ENCODE assay signal across 8 cellular contexts in the genomic region with DNA sequence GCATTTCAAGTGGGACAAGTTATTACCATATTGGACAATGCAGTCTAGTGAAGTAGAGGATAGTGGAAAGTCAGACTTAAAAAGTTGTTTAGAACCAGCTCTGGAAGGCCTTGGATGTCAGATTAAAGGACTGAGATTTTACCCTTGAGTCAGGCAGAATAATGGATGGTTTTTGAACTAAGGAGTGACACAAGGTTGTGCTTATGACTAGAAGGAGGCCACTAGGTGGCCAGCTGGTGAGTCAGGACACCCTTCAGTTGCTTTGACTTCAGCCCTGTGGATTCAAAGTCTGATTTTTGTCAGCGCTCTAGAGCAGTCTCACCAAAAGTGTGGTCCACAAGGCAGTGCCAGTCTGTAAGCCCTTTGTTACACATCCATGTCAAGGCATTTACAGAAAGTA. TPM values are rescaled to one million over a fixed set of nuclear protein-coding genes. Genes with fewer than 3 reads are reported as not detected.
DNase-seq lines count a peak whose midpoint lies in the region; ATAC-seq, FAIRE-seq and TF ChIP-seq lines count a peak whose summit lies in the region.

No MANE protein-coding gene starts in this region.

- no peak overlapping the region for H2BK15ac ChIP-seq in IMR-90 (ENCODE audit: low read depth, low read length)

- no peaks in the 10 kb centered on the region for H3K9me3 ChIP-seq in IMR-90 (ENCODE audit: control insufficient read depth, insufficient read depth, low read length)
- H3K9me3 ChIP-seq in kidney (ENCODE audit: control insufficient read depth in 1 of 2, low read length in 2 of 2): no peaks in the 10 kb centered on the region
- H3K9me3 ChIP-seq in sigmoid colon: no peaks in the 10 kb centered on the region
- no peaks in the 10 kb centered on the region for H3K9me3 ChIP-seq in naive thymus-derived CD4-positive, alpha-beta T cell (ENCODE audit: control insufficient read depth in 2 of 3, low read length in 3 of 3)

- no peak overlapping the region for H2AK5ac ChIP-seq in IMR-90 (ENCODE audit: low read depth, low read length)

- H3K27me3 ChIP-seq in IMR-90 (ENCODE audit: control insufficient read depth, insufficient read depth, low read length) (no peaks in the 10 kb centered on the region), sigmoid colon (no peaks in the 10 kb centered on the region)
- H3K27me3 ChIP-seq in naive thymus-derived CD4-positive, alpha-beta T cell (ENCODE audit: control insufficient read depth in 2 of 2, insufficient read depth in 2 of 2, low read length in 2 of 2): no peaks in the 10 kb centered on the region

- peaks cover 0 to 15% (median 0%) of the 10 kb centered on the region in 11 donors for H3K9me3 Mint-ChIP-seq in naive thymus-derived CD4-positive, alpha-beta T cell

- H3K4me3 Mint-ChIP-seq in naive thymus-derived CD4-positive, alpha-beta T cell: peak overlapping the region in 2 of 10 donors; percentile 9 to 87

- no peak overlapping the region for H2AFZ ChIP-seq in IMR-90 (replicated peaks; ENCODE audit: low read length, poor library complexity)

- H3K56ac ChIP-seq in IMR-90 (ENCODE audit: extremely low read depth, insufficient read depth, low read length): no peak overlapping the region

- peaks cover 22 to 80% (median 58%) of the 10 kb centered on the region in 7 donors for H3K4me1 Mint-ChIP-seq in naive thymus-derived CD4-positive, alpha-beta T cell

- no peak for TF ChIP-seq EP300 in sigmoid colon (IDR thresholded peaks at IDR 0.05)

- TF ChIP-seq RAD21 in IMR-90 (IDR thresholded peaks at IDR 0.05; ENCODE audit: low read length): peak; percentile 26; the same call in 1 of the 2 replicates

- in situ Hi-C loops in IMR-90 (cut with MboI; ENCODE audit: low sequenced_read_pairs): no loop called here

- peak overlapping the region in 2 of 9 donors; percentile 32 to 71 for H3K27ac Mint-ChIP-seq in naive thymus-derived CD4-positive, alpha-beta T cell

- no peak overlapping the region for H3K18ac ChIP-seq in IMR-90 (ENCODE audit: low read depth, low read length)

- H2BK20ac ChIP-seq in IMR-90 (ENCODE audit: low read depth, low read length): no peak overlapping the region

- dilution Hi-C loops in IMR-90 (cut with HindIII; ENCODE audit: low sequenced_read_pairs, unreplicated experiment): no loop called here

- H3K27ac ChIP-seq in IMR-90 (ENCODE audit: insufficient read depth, low read length) (no peak overlapping the region), kidney (ENCODE audit: low read depth in 2 of 2, low read length in 2 of 2) (no peak overlapping the region), sigmoid colon (no peak overlapping the region)
- H3K27ac ChIP-seq in naive thymus-derived CD4-positive, alpha-beta T cell (ENCODE audit: low read depth, low read length): no peak overlapping the region

- CTCF ChIA-PET in IMR-90 (lab: Yijun Ruan, JAX): interaction anchor here (0.7 kb wide), 1 partner anchor 66 kb away, joined by 3 read pairs; a partner anchor contains a TSS
- CTCF ChIA-PET in naive thymus-derived CD4-positive, alpha-beta T cell (lab: Charles Lee): no interaction called here

- H2BK120ac ChIP-seq in IMR-90 (ENCODE audit: low read depth, low read length): no peak overlapping the region

- no peak for FAIRE-seq in kidney (lab: Jason Lieb, UNC)

- ATAC-seq in IMR-90 (ENCODE audit: low read depth): no peak
- no peak for ATAC-seq in GM21576 (IDR thresholded peaks at IDR 0.05; ENCODE audit: unreplicated experiment)
- ATAC-seq in naive thymus-derived CD4-positive, alpha-beta T cell: no peak

- no peak overlapping the region for H3K14ac ChIP-seq in IMR-90 (replicated peaks; ENCODE audit: low read depth, low read length)

- WGBS in IMR-90 (ENCODE audit: extremely low coverage in 2 of 2, insufficient read length in 1 of 2), 2 experiments: no CpG with 5 or more reads among the region's 1 CpG
- 48 to 82% methylated on average over 1 of the region's 1 CpG for WGBS in sigmoid colon, 2 donors

- no peak overlapping the region for H3K23ac ChIP-seq in IMR-90 (ENCODE audit: low read depth, low read length)

- H3K9ac ChIP-seq in IMR-90 (ENCODE audit: low read depth, low read length) (no peak overlapping the region), kidney (ENCODE audit: low read length in 2 of 2) (no peak overlapping the region)

- no peak overlapping the region for H4K91ac ChIP-seq in IMR-90 (ENCODE audit: insufficient read depth, low read depth, low read length)

- no peak overlapping the region for H2AK9ac ChIP-seq in IMR-90 (replicated peaks; ENCODE audit: low read depth, low read length, poor library complexity)

- peaks cover 7 to 39% (median 36%) of the 10 kb centered on the region in 5 donors for H3K36me3 Mint-ChIP-seq in naive thymus-derived CD4-positive, alpha-beta T cell

- H3K27me3 Mint-ChIP-seq in naive thymus-derived CD4-positive, alpha-beta T cell: peaks cover 0 to 8% (median 0%) of the 10 kb centered on the region in 5 donors

- H4K20me1 ChIP-seq in IMR-90 (ENCODE audit: insufficient read depth, low read length): no peaks in the 10 kb centered on the region

- H3K36me3 ChIP-seq in IMR-90 (ENCODE audit: control insufficient read depth, insufficient read depth, low read length): peaks cover 7% of the 10 kb centered on the region
- H3K36me3 ChIP-seq in kidney (ENCODE audit: control insufficient read depth in 1 of 2, insufficient read depth in 2 of 2, low read length in 2 of 2): peaks cover 0 to 12% of the 10 kb centered on the region in 2 donors
- peaks cover 0 to 28% (median 0%) of the 10 kb centered on the region in 4 donors for H3K36me3 ChIP-seq in sigmoid colon
- peaks cover 0 to 28% (median 0%) of the 10 kb centered on the region in 3 experiments for H3K36me3 ChIP-seq in naive thymus-derived CD4-positive, alpha-beta T cell (ENCODE audit: control insufficient read depth in 2 of 3, insufficient read depth in 3 of 3, low read length in 3 of 3)

- H4K5ac ChIP-seq in IMR-90 (ENCODE audit: low read depth, low read length): no peak overlapping the region

- H3K9me1 ChIP-seq in IMR-90 (ENCODE audit: insufficient read depth, low read length): peaks cover 3% of the 10 kb centered on the region; the same call in 1 of the 2 replicates

- H3K4me2 ChIP-seq in IMR-90 (ENCODE audit: low read depth, low read length): no peak overlapping the region

- H4K8ac ChIP-seq in IMR-90 (ENCODE audit: low read depth in 2 of 2, low read length in 2 of 2): no peak overlapping the region

- intact Hi-C loops in IMR-90 (cut with micrococcal nuclease) (loop anchor here (5.0 to 10.0 kb wide), 3 partner anchors 93 to 1516 kb away; a partner anchor contains a TSS), kidney (cut with DNase I) (no loop called here), sigmoid colon (cut with DNase I) (loop anchor here (10.0 kb wide), 5 partner anchors 326 to 1314 kb away; a partner anchor contains a TSS)
- intact Hi-C loops in naive thymus-derived CD4-positive, alpha-beta T cell (cut with micrococcal nuclease): loop anchor here (10.0 kb wide), 3 partner anchors 206 to 1394 kb away; a partner anchor contains a TSS

- BruUV-seq in IMR-90 (replicated peaks; lab: Mats Ljungman, UMichigan): no TSS peak

- TF ChIP-seq POLR2A in IMR-90 (IDR thresholded peaks at IDR 0.05; ENCODE audit: low read depth, low read length): no peak
- no peak for TF ChIP-seq POLR2A in sigmoid colon (IDR thresholded peaks at IDR 0.05)

- TF ChIP-seq CTCF in IMR-90 (conservative IDR thresholded peaks at IDR 0.05; ENCODE audit: low read depth, low read length) (peak; percentile 25; the same call in 1 of the 2 replicates), kidney (IDR thresholded peaks at IDR 0.05; ENCODE audit: borderline replicate concordance, extremely low read depth, insufficient read depth) (peak; percentile 29), sigmoid colon (IDR thresholded peaks at IDR 0.05) (peak in 1 of 4 experiments; percentile 21)

- H2BK5ac ChIP-seq in IMR-90 (ENCODE audit: low read depth, low read length, poor library complexity, severe bottlenecking): no peak overlapping the region

- DNase-seq in NCI-H2196 (lab: John Stamatoyannopoulos, UW; ENCODE audit: unreplicated experiment): peak; percentile 9
- DNase-seq in NCI-H2196 treated with DMSO at 0.1 percent for 48 hours (lab: John Stamatoyannopoulos, UW; ENCODE audit: unreplicated experiment): no peak
- DNase-seq in IMR-90: peak; percentile 59
- DNase-seq in activated CD4-positive, alpha-beta T cell treated with anti-CD3 and anti-CD28 coated beads, Interleukin-2, amount 50 U/mL, for 1 hour: peak; percentile 16
- DNase-seq in kidney: no peak
- no peak for DNase-seq in sigmoid colon
- DNase-seq in naive thymus-derived CD4-positive, alpha-beta T cell: no peak

- POLR2A ChIA-PET in IMR-90 (lab: Charles Lee; ENCODE audit: unreplicated experiment): no interaction called here
- POLR2A ChIA-PET in naive thymus-derived CD4-positive, alpha-beta T cell (lab: Charles Lee): interaction anchor here (0.9 to 9.1 kb wide), 2 partner anchors 30 to 64 kb away, joined by 3 to 115 read pairs; a partner anchor contains a TSS

- H3K4me3 ChIP-seq in IMR-90 (ENCODE audit: insufficient read depth, low read depth, low read length): no peak overlapping the region
- H3K4me3 ChIP-seq in kidney (ENCODE audit: low read length in 2 of 2): no peak overlapping the region
- H3K4me3 ChIP-seq in sigmoid colon: no peak overlapping the region
- H3K4me3 ChIP-seq in naive thymus-derived CD4-positive, alpha-beta T cell (ENCODE audit: low read length): no peak overlapping the region

- H3K4ac ChIP-seq in IMR-90 (ENCODE audit: low read depth, low read length): no peak overlapping the region

- peaks cover 26 to 38% of the 10 kb centered on the region in 2 experiments for H3K79me1 ChIP-seq in IMR-90 (ENCODE audit: low read depth in 1 of 2, low read length in 2 of 2)

- H3K4me1 ChIP-seq in IMR-90 (ENCODE audit: control insufficient read depth, insufficient read depth, low read length) (no peaks in the 10 kb centered on the region), kidney (ENCODE audit: control insufficient read depth in 1 of 2, insufficient read depth in 1 of 2, low read depth in 1 of 2, low read length in 2 of 2) (peaks cover 9 to 10% of the 10 kb centered on the region in 2 donors), sigmoid colon (peaks cover 0 to 20% (median 17%) of the 10 kb centered on the region in 4 donors)
- peaks cover 23 to 27% of the 10 kb centered on the region in 2 donors for H3K4me1 ChIP-seq in naive thymus-derived CD4-positive, alpha-beta T cell (ENCODE audit: control insufficient read depth in 2 of 2, insufficient read depth in 2 of 2, low read length in 2 of 2)

TF ChIP-seq in IMR-90, 13 proteins besides CTCF, POLR2A, EP300 and RAD21 (continues in another document):
- TF ChIP-seq MAZ (IDR thresholded peaks at IDR 0.05; ENCODE audit: borderline replicate concordance, low read depth, low read length) (no peak), RCOR1 (IDR thresholded peaks at IDR 0.05; ENCODE audit: insufficient replicate concordance, low read length) (no peak)

RNA-seq across cellular contexts. Expression of a gene that starts 3.8 kb away (rescaled TPM):
- total RNA-seq in IMR-90 (2012; rRNA removed): 76.4 and 89.3 TPM in 2 replicates
- polyA plus RNA-seq in IMR-90 (2012; rRNA removed): 23.4 and 26.3 TPM in 2 replicates
- 13.2 and 13.8 TPM in 2 replicates for polyA plus RNA-seq in IMR-90 (2012; cell fraction: cytosol; rRNA removed)
- 9.3 and 17.9 TPM in 2 replicates for polyA plus RNA-seq in IMR-90 (2012; cell fraction: nucleus; rRNA removed; ENCODE audit: low replicate concordance)
- total RNA-seq in kidney: 20.6 TPM
- 6.2 TPM for polyA plus RNA-seq in kidney (ENCODE audit: insufficient read depth, low read depth, low replicate concordance)
- total RNA-seq in sigmoid colon: 10 to 100 TPM; 11.4 to 17.5 (median 14.6) TPM
- 1 to 10 TPM; 5.4 to 8.4 (median 7.6) TPM for polyA plus RNA-seq in sigmoid colon
- total RNA-seq in naive thymus-derived CD4-positive, alpha-beta T cell: 10 to 100 TPM; 14.7 to 42.7 (median 16.8) TPM
- polyA plus RNA-seq in naive thymus-derived CD4-positive, alpha-beta T cell: 10 to 100 TPM; 21.6 to 29.6 TPM

Comparison
In these comparisons a context has a peak if more than half of its experiments do, and no peak if none do; other contexts are left out.
1. DNase-seq: peak in NCI-H2196 (single experiment), IMR-90 (single experiment) and activated CD4-positive, alpha-beta T cell treated with anti-CD3 and anti-CD28 coated beads, Interleukin-2, amount 50 U/mL, for 1 hour (single experiment); none in NCI-H2196 treated with DMSO at 0.1 percent for 48 hours (single experiment), kidney (single experiment), sigmoid colon (single experiment) and naive thymus-derived CD4-positive, alpha-beta T cell (0 of 9).